Comparison of ENCODE assay signal across 8 cellular contexts in the genomic region with DNA sequence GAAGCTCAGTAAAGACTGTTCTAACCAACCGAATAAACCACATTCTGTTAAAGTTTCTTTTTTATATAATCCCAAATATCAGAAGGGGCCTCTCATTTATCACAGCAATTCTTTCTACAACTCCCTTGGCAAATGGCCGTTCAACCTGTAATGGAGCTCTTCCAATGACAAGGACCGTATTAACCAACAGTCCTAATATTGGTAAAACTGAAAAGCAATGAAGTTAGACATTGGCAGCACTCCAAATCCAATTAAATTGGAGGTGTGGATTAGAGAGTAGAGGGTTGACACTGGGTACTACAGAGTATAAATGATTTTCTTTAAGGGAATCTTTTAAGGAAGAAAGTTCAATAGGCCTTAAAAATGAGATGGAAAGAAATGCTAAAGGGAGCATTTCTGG. TPM values are rescaled to one million over a fixed set of nuclear protein-coding genes. Genes with fewer than 3 reads are reported as not detected.
DNase-seq lines count a peak whose midpoint lies in the region; ATAC-seq lines count a peak whose summit lies in the region.

No MANE protein-coding gene starts in this region.

- H3K36me3 Mint-ChIP-seq in CD4-positive, CD25-positive, alpha-beta regulatory T cell: peaks cover 6% of the 10 kb centered on the region
- H3K36me3 Mint-ChIP-seq in natural killer cell treated with Interleukin-12 subunit alpha and Interleukin-12 subunit beta and Interleukin-15 and Interleukin-18, amount 100 ng/mL, for 72 hours: peaks cover 4% of the 10 kb centered on the region

- no peak for ATAC-seq in CD4-positive, CD25-positive, alpha-beta regulatory T cell (ENCODE audit: low read depth in 2 of 2)
- ATAC-seq in HG02852 (IDR thresholded peaks at IDR 0.05; ENCODE audit: unreplicated experiment) (no peak), HG02623 (IDR thresholded peaks at IDR 0.05; ENCODE audit: unreplicated experiment) (no peak), GM21576 (IDR thresholded peaks at IDR 0.05; ENCODE audit: unreplicated experiment) (no peak)
- no peak for ATAC-seq in natural killer cell treated with Interleukin-12 subunit alpha and Interleukin-12 subunit beta and Interleukin-15 and Interleukin-18, amount 100 ng/mL, for 72 hours

- no peak overlapping the region for H3K4me3 Mint-ChIP-seq in CD4-positive, CD25-positive, alpha-beta regulatory T cell
- no peak overlapping the region for H3K4me3 Mint-ChIP-seq in natural killer cell treated with Interleukin-12 subunit alpha and Interleukin-12 subunit beta and Interleukin-15 and Interleukin-18, amount 100 ng/mL, for 72 hours

- H3K4me1 ChIP-seq in CD4-positive, CD25-positive, alpha-beta regulatory T cell (ENCODE audit: control insufficient read depth, insufficient read depth, low read length, poor library complexity, severe bottlenecking): peaks cover 43% of the 10 kb centered on the region
- peaks cover 37 to 38% of the 10 kb centered on the region in 2 donors for H3K4me1 ChIP-seq in duodenal mucosa (ENCODE audit: control insufficient read depth in 1 of 2, insufficient read depth in 2 of 2, low read length in 2 of 2)
- peaks cover 24% of the 10 kb centered on the region for H3K4me1 ChIP-seq in neuron (ENCODE audit: insufficient read depth, low read length)

- no peak overlapping the region for H3K27ac Mint-ChIP-seq in CD4-positive, CD25-positive, alpha-beta regulatory T cell
- no peak overlapping the region for H3K27ac Mint-ChIP-seq in natural killer cell treated with Interleukin-12 subunit alpha and Interleukin-12 subunit beta and Interleukin-15 and Interleukin-18, amount 100 ng/mL, for 72 hours

- H3K9me3 ChIP-seq in CD4-positive, CD25-positive, alpha-beta regulatory T cell (ENCODE audit: control insufficient read depth in 2 of 2, low read length in 2 of 2): no peaks in the 10 kb centered on the region
- H3K9me3 ChIP-seq in KOPT-K1 (ENCODE audit: insufficient read depth, low read length, poor library complexity, severe bottlenecking) (no peaks in the 10 kb centered on the region), duodenal mucosa (ENCODE audit: control insufficient read depth in 1 of 2, low read length in 2 of 2) (no peaks in the 10 kb centered on the region), neuron (ENCODE audit: low read length) (no peaks in the 10 kb centered on the region)

- DNase-seq in CD4-positive, CD25-positive, alpha-beta regulatory T cell: peak in 1 of 3 donors; percentile 20
- no peak for DNase-seq in natural killer cell treated with Interleukin-12 subunit alpha and Interleukin-12 subunit beta and Interleukin-15 and Interleukin-18, amount 100 ng/mL, for 72 hours (ENCODE audit: low spot score)

- no peak overlapping the region for H2AFZ ChIP-seq in neuron (ENCODE audit: low read depth, low read length)

- peaks cover 15% of the 10 kb centered on the region for H3K36me3 ChIP-seq in CD4-positive, CD25-positive, alpha-beta regulatory T cell (ENCODE audit: control insufficient read depth, insufficient read depth, low read length)
- H3K36me3 ChIP-seq in KOPT-K1 (ENCODE audit: insufficient read depth, low read length) (peaks cover 41% of the 10 kb centered on the region), duodenal mucosa (ENCODE audit: control insufficient read depth in 1 of 2, insufficient read depth in 2 of 2, low read length in 2 of 2) (peaks cover 2 to 9% of the 10 kb centered on the region in 2 donors), neuron (ENCODE audit: insufficient read depth, low read length) (peaks cover 22% of the 10 kb centered on the region)

- H3K27ac ChIP-seq in CD4-positive, CD25-positive, alpha-beta regulatory T cell (ENCODE audit: insufficient read depth, low read length, poor library complexity, severe bottlenecking): peak overlapping the region; percentile 95
- H3K27ac ChIP-seq in KOPT-K1 (ENCODE audit: low read depth, low read length, poor library complexity, severe bottlenecking) (peak overlapping the region; percentile 92), duodenal mucosa (ENCODE audit: low read depth, low read length) (peak overlapping the region; percentile 94)

- peaks cover 5% of the 10 kb centered on the region for H3K27me3 Mint-ChIP-seq in CD4-positive, CD25-positive, alpha-beta regulatory T cell
- H3K27me3 Mint-ChIP-seq in natural killer cell treated with Interleukin-12 subunit alpha and Interleukin-12 subunit beta and Interleukin-15 and Interleukin-18, amount 100 ng/mL, for 72 hours: no peaks in the 10 kb centered on the region

- H3K4me1 Mint-ChIP-seq in CD4-positive, CD25-positive, alpha-beta regulatory T cell: peaks cover 14 to 40% (median 30%) of the 10 kb centered on the region in 4 donors
- peaks cover 20 to 21% of the 10 kb centered on the region in 2 donors for H3K4me1 Mint-ChIP-seq in natural killer cell treated with Interleukin-12 subunit alpha and Interleukin-12 subunit beta and Interleukin-15 and Interleukin-18, amount 100 ng/mL, for 72 hours (ENCODE audit: low read depth in 2 of 2)

- no peaks in the 10 kb centered on the region for H3K27me3 ChIP-seq in CD4-positive, CD25-positive, alpha-beta regulatory T cell (ENCODE audit: control insufficient read depth, insufficient read depth, low read length)
- no peaks in the 10 kb centered on the region for H3K27me3 ChIP-seq in duodenal mucosa (ENCODE audit: control insufficient read depth in 1 of 2, insufficient read depth in 2 of 2, low read length in 2 of 2)
- no peaks in the 10 kb centered on the region for H3K27me3 ChIP-seq in neuron (ENCODE audit: insufficient read depth, low read length)

- peak overlapping the region; percentile 88 for H3K4me3 ChIP-seq in CD4-positive, CD25-positive, alpha-beta regulatory T cell (ENCODE audit: low read depth, low read length)
- H3K4me3 ChIP-seq in duodenal mucosa (ENCODE audit: low read depth in 1 of 2, low read length in 2 of 2) (peak overlapping the region; percentile 92 to 93), neuron (ENCODE audit: low read length) (peak overlapping the region; percentile 83)

- no peaks in the 10 kb centered on the region for H3K9me3 Mint-ChIP-seq in CD4-positive, CD25-positive, alpha-beta regulatory T cell
- H3K9me3 Mint-ChIP-seq in natural killer cell treated with Interleukin-12 subunit alpha and Interleukin-12 subunit beta and Interleukin-15 and Interleukin-18, amount 100 ng/mL, for 72 hours: no peaks in the 10 kb centered on the region

- peak overlapping the region; percentile 89 to 99 for H3K9ac ChIP-seq in duodenal mucosa (ENCODE audit: low read depth in 1 of 2, low read length in 2 of 2)

RNA-seq across cellular contexts. Expression of gene TMED7, which starts 0.8 kb away (rescaled TPM):
- total RNA-seq in CD4-positive, CD25-positive, alpha-beta regulatory T cell: 37.6 TPM
- 10 to 100 TPM; 31.2 to 50.2 (median 33.6) TPM for polyA plus RNA-seq in CD4-positive, CD25-positive, alpha-beta regulatory T cell
- 10 to 100 TPM; 61.6 to 76.1 TPM for total RNA-seq in natural killer cell treated with Interleukin-12 subunit alpha and Interleukin-12 subunit beta and Interleukin-15 and Interleukin-18, amount 100 ng/mL, for 72 hours

RNA-seq across cellular contexts. Expression of gene TICAM2, which starts 22.7 kb away (rescaled TPM):
- 0.67 TPM for total RNA-seq in CD4-positive, CD25-positive, alpha-beta regulatory T cell
- polyA plus RNA-seq in CD4-positive, CD25-positive, alpha-beta regulatory T cell: under 1 TPM in 2 of 4 donors, not detected in 2; 0.25 to 0.29 TPM
- 10 to 100 TPM in 1 of 2 donors, 1 to 10 TPM in 1; 6.1 to 11.1 TPM for total RNA-seq in natural killer cell treated with Interleukin-12 subunit alpha and Interleukin-12 subunit beta and Interleukin-15 and Interleukin-18, amount 100 ng/mL, for 72 hours
